ENCODE assay signal across 20 cellular contexts in the genomic region with DNA sequence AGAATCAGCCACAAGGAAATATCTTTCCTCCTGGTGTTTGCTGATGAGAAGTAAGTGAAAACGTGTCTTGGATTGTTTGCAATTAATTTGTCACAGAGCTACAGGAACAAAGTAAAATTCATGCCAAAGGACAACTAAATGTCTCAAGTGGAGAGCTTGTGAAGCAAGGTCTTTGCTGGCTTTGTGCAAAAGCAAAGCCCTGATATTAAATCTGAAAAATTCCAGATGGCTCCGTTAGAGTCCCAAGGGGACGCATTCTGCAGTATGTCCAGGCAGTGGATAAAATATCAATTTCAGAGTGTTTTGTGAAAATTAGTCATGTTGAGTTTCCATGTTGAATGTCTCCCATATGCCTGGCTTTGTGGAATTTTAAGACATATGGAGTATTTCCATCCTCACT.
"Had no signal": no experiment of that assay in that cellular context is flagged by ENCODE, and none has a peak within 500 bp of the region (broad histone marks: within the 10 kb centered on the region; RNA-seq: fewer than 3 reads in every experiment).

No MANE protein-coding gene starts in this region.

- ATAC-seq: activated CD8-positive, alpha-beta memory T cell treated with anti-CD3 and anti-CD28 coated beads, Interleukin-2, amount 10 ng/mL, durations not matched to agents 7 days and 5 days; body of pancreas; left colon had no signal

- H3K36me3 ChIP-seq: colonic mucosa, transverse colon, vagina had no signal

- DNase-seq: activated CD4-positive, alpha-beta memory T cell treated with anti-CD3 and anti-CD28 coated beads, Interleukin-2, amount 10 ng/mL, durations not matched to agents 7 days and 5 days; activated CD4-positive, alpha-beta T cell treated with anti-CD3 and anti-CD28 coated beads for 48 hours; activated CD4-positive, CD25-positive, alpha-beta regulatory T cell; activated CD8-positive, alpha-beta memory T cell treated with anti-CD3 and anti-CD28 coated beads, Interleukin-2, amount 10 ng/mL, durations not matched to agents 7 days and 5 days; activated naive CD8-positive, alpha-beta T cell treated with anti-CD3 and anti-CD28 coated beads for 36 hours; amniotic stem cell; colonic mucosa; erythroblast; hippocampal formation; left colon; mammary epithelial cell; midbrain; nephron progenitor cell; nucleus accumbens; posterior cingulate gyrus; retina; stimulated activated CD4-positive, alpha-beta T cell treated with anti-CD3 and anti-CD28 coated beads, Interleukin-2, amount 100 ng/mL, for 24 hours; transverse colon had no signal

- H3K27me3 ChIP-seq: body of pancreas, colonic mucosa, transverse colon, vagina had no signal

- H3K4me3 ChIP-seq: body of pancreas, colonic mucosa, transverse colon, vagina had no signal

- H3K4me1 ChIP-seq: body of pancreas, colonic mucosa, transverse colon, vagina had no signal

- H3K9me3 ChIP-seq: body of pancreas, colonic mucosa, transverse colon, vagina had no signal

- H3K27ac ChIP-seq: body of pancreas, colonic mucosa, transverse colon, vagina had no signal
